ENCODE assay signal across 23 cellular contexts in the genomic region with DNA sequence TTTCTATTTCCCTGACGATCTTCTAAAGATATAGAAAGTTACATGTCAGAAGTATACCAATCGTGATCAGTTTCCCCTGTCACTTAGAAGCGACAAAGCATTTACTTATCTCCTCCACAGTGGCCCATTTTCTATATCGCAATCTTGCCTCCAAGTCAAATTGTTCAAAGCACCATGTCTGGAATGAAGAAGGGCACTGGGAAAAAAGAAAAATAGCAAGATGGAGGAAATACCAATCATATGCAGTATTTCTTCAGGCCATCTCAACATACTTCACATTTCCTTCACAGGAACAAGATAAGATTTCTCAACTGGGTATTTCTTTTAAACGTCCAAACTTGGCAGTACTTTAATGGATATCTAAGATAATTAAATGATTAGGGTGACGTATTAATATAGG.
DNase-seq lines count a peak whose midpoint lies in the region; ATAC-seq, FAIRE-seq and TF ChIP-seq lines count a peak whose summit lies in the region.
"Had no signal": no experiment of that assay in that cellular context is flagged by ENCODE, and none has a peak within 500 bp of the region (broad histone marks: within the 10 kb centered on the region; RNA-seq: fewer than 3 reads in every experiment).

No MANE protein-coding gene starts in this region.

- peak overlapping the region; percentile 57 for H3K27ac ChIP-seq in astrocyte (ENCODE audit: low read depth, low read length)
- H3K27ac ChIP-seq in mesodermal cell (ENCODE audit: low read depth, low read length, severe bottlenecking): peak overlapping the region; percentile 26
- no peak overlapping the region for H3K27ac ChIP-seq in lower lobe of right lung
- H3K27ac ChIP-seq: right atrium auricular region had no signal

- DNase-seq in T-helper 2 cell treated with Interferon-gamma antibody and Interleukin-4, amounts not matched to agents 5 μg/mL and 100 μg/mL, for 36 hours (ENCODE audit: low spot score): no peak
- DNase-seq in T-helper 2 cell (no peak), GM12892 (ENCODE audit: insufficient read length) (no peak), astrocyte (ENCODE audit: low read depth) (no peak), NCI-H2196 (lab: John Stamatoyannopoulos, UW; ENCODE audit: unreplicated experiment) (no peak), lower lobe of right lung (no peak)
- DNase-seq: activated naive CD4-positive, alpha-beta T cell treated with anti-CD3 and anti-CD28 coated beads, Interleukin-2, amount 10 ng/mL, durations not matched to agents 7 days and 5 days; C1 segment of cervical spinal cord; foreskin melanocyte; H7; hippocampal formation; Karpas-422; NCI-H1105 treated with DMSO at 0.1 percent for 48 hours; NCI-H524 treated with DMSO at 0.1 percent for 48 hours; occipital lobe; T-cell; testis had no signal

- no peaks in the 10 kb centered on the region for H4K20me1 ChIP-seq in astrocyte (ENCODE audit: insufficient read depth, low read length)

- peaks cover 6% of the 10 kb centered on the region for H3K27me3 Mint-ChIP-seq in T-helper 2 cell treated with Interferon-gamma antibody and Interleukin-4, amounts not matched to agents 5 μg/mL and 100 μg/mL, for 36 hours (ENCODE audit: low read depth)
- H3K27me3 Mint-ChIP-seq in astrocyte (ENCODE audit: low read depth, unreplicated experiment): no peaks in the 10 kb centered on the region

- no peaks in the 10 kb centered on the region for H3K27me3 ChIP-seq in astrocyte (ENCODE audit: insufficient read depth, low read length)
- no peaks in the 10 kb centered on the region for H3K27me3 ChIP-seq in lower lobe of right lung (ENCODE audit: low read depth)
- H3K27me3 ChIP-seq: right atrium auricular region, testis had no signal

- H3K36me3 Mint-ChIP-seq in T-helper 2 cell treated with Interferon-gamma antibody and Interleukin-4, amounts not matched to agents 5 μg/mL and 100 μg/mL, for 36 hours (ENCODE audit: low read depth): peaks cover 7% of the 10 kb centered on the region
- H3K36me3 Mint-ChIP-seq in astrocyte (ENCODE audit: low read depth, unreplicated experiment): no peaks in the 10 kb centered on the region
- H3K36me3 Mint-ChIP-seq: T-cell had no signal

- FAIRE-seq in GM12892 (lab: Jason Lieb, UNC) (peak; percentile 27), astrocyte (lab: Jason Lieb, UNC) (no peak)
- FAIRE-seq: D721Med, islet of Langerhans had no signal

- intact Hi-C loops in lower lobe of right lung (cut with DNase I): no loop called here

- TF ChIP-seq POLR2A in GM12892 (IDR thresholded peaks at IDR 0.05; ENCODE audit: low read depth, low read length): no peak

- H3K9ac ChIP-seq in astrocyte (ENCODE audit: low read length): peak overlapping the region; percentile 9

- peak overlapping the region; percentile 36 for H3K4me2 ChIP-seq in astrocyte (ENCODE audit: low read length)

- 95 to 97% methylated on average over 3 to 4 of the region's 6 CpGs for WGBS in mesodermal cell (ENCODE audit: insufficient coverage in 2 of 2), 2 experiments

- TF ChIP-seq CTCF in astrocyte (IDR thresholded peaks at IDR 0.05; ENCODE audit: insufficient read depth, low read depth, low read length) (no peak), lower lobe of right lung (IDR thresholded peaks at IDR 0.05) (no peak)

- peaks cover 63% of the 10 kb centered on the region for H3K4me1 Mint-ChIP-seq in T-helper 2 cell treated with Interferon-gamma antibody and Interleukin-4, amounts not matched to agents 5 μg/mL and 100 μg/mL, for 36 hours (ENCODE audit: low read depth)
- H3K4me1 Mint-ChIP-seq in astrocyte (ENCODE audit: low read depth, unreplicated experiment): peaks cover 50% of the 10 kb centered on the region

- no peaks in the 10 kb centered on the region for H3K36me3 ChIP-seq in astrocyte (ENCODE audit: insufficient read depth, low read length)
- no peaks in the 10 kb centered on the region for H3K36me3 ChIP-seq in mesodermal cell (ENCODE audit: control insufficient read depth, insufficient read depth, low read length)
- no peaks in the 10 kb centered on the region for H3K36me3 ChIP-seq in lower lobe of right lung
- H3K36me3 ChIP-seq: right atrium auricular region had no signal

- H3K27ac Mint-ChIP-seq in T-helper 2 cell treated with Interferon-gamma antibody and Interleukin-4, amounts not matched to agents 5 μg/mL and 100 μg/mL, for 36 hours: no peak overlapping the region
- peak overlapping the region; percentile 99 for H3K27ac Mint-ChIP-seq in astrocyte (ENCODE audit: unreplicated experiment)
- H3K27ac Mint-ChIP-seq: activated naive CD4-positive, alpha-beta T cell treated with anti-CD3 and anti-CD28 coated beads, Interleukin-2, amount 10 ng/mL, durations not matched to agents 7 days and 5 days; T-cell had no signal

- no peak overlapping the region for H3K4me3 ChIP-seq in astrocyte (ENCODE audit: insufficient read depth, low read depth, low read length)
- no peak overlapping the region for H3K4me3 ChIP-seq in mesodermal cell (ENCODE audit: extremely low read depth, insufficient read depth, low read length, poor library complexity, severe bottlenecking)
- H3K4me3 ChIP-seq in lower lobe of right lung: no peak overlapping the region
- H3K4me3 ChIP-seq: right atrium auricular region had no signal

- H3K4me3 Mint-ChIP-seq in T-helper 2 cell treated with Interferon-gamma antibody and Interleukin-4, amounts not matched to agents 5 μg/mL and 100 μg/mL, for 36 hours: peak overlapping the region; percentile 24
- H3K4me3 Mint-ChIP-seq in astrocyte (ENCODE audit: unreplicated experiment): no peak overlapping the region
- H3K4me3 Mint-ChIP-seq: activated naive CD4-positive, alpha-beta T cell treated with anti-CD3 and anti-CD28 coated beads, Interleukin-2, amount 10 ng/mL, durations not matched to agents 7 days and 5 days; T-cell had no signal

- ATAC-seq in lower lobe of right lung (no peak), GM19328 (IDR thresholded peaks at IDR 0.05; ENCODE audit: unreplicated experiment) (no peak)
- ATAC-seq: Right ventricle myocardium inferior, T-cell had no signal

- peaks cover 6% of the 10 kb centered on the region for H3K9me3 Mint-ChIP-seq in T-helper 2 cell treated with Interferon-gamma antibody and Interleukin-4, amounts not matched to agents 5 μg/mL and 100 μg/mL, for 36 hours
- peaks cover 2% of the 10 kb centered on the region for H3K9me3 Mint-ChIP-seq in astrocyte (ENCODE audit: unreplicated experiment)
- H3K9me3 Mint-ChIP-seq: T-cell had no signal

- H3K79me2 ChIP-seq in astrocyte (ENCODE audit: insufficient read depth, low read length): no peaks in the 10 kb centered on the region

- peaks cover 40% of the 10 kb centered on the region for H3K4me1 ChIP-seq in astrocyte (ENCODE audit: insufficient read depth, low read length)
- H3K4me1 ChIP-seq in mesodermal cell (ENCODE audit: control insufficient read depth, insufficient read depth, low read length, poor library complexity, severe bottlenecking): peaks cover 27% of the 10 kb centered on the region
- H3K4me1 ChIP-seq in lower lobe of right lung: peaks cover 8% of the 10 kb centered on the region
- H3K4me1 ChIP-seq: right atrium auricular region, testis had no signal

- H3K9me3 ChIP-seq in astrocyte (ENCODE audit: insufficient read depth, low read depth, low read length) (no peaks in the 10 kb centered on the region), mesodermal cell (ENCODE audit: control insufficient read depth, low read length) (no peaks in the 10 kb centered on the region), lower lobe of right lung (no peaks in the 10 kb centered on the region)
- H3K9me3 ChIP-seq: right atrium auricular region, testis had no signal

- no peak overlapping the region for H2AFZ ChIP-seq in astrocyte (ENCODE audit: low read depth, low read length)
